In the genomic region with DNA sequence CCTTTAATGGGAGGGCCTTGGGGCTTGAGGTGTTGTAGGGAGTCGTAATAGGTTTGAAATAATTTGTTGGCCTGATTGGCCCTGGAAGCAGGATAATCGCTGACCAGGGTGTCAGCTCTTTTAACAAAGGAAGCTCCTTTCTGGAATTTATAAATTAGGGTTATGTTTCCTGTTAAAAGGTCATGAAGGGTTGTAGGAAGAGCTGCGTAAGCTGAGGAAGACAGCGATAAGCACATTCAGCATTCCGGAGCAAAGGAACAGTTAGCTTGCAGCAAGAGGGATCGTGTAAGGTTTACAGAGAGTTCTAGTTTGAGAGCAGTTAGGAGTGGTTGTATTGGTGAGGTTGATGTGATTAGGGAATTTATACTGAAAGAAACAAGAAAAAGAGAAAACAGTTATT, we compare ENCODE assay signal across 32 cellular contexts. TPM values are rescaled to one million over a fixed set of nuclear protein-coding genes. Genes with fewer than 3 reads are reported as not detected.
"Had no signal": no experiment of that assay in that cellular context is flagged by ENCODE, and none has a peak within 500 bp of the region (broad histone marks: within the 10 kb centered on the region; RNA-seq: fewer than 3 reads in every experiment).

No MANE protein-coding gene starts in this region.

- H3K9me3 ChIP-seq: adrenal gland, body of pancreas, esophagus muscularis mucosa, gastroesophageal sphincter had no signal

- H3K27ac ChIP-seq: adrenal gland, body of pancreas, esophagus muscularis mucosa, gastroesophageal sphincter, VCaP had no signal

- H3K4me1 ChIP-seq: adrenal gland, body of pancreas, esophagus muscularis mucosa, gastroesophageal sphincter had no signal

- H3K36me3 ChIP-seq: adrenal gland, esophagus muscularis mucosa, gastroesophageal sphincter had no signal

- ATAC-seq: activated CD8-positive, alpha-beta T cell treated with anti-CD3 and anti-CD28 coated beads for 36 hours; activated naive CD8-positive, alpha-beta T cell treated with anti-CD3 and anti-CD28 coated beads, Interleukin-2, amount 50 U/mL, for 24 hours; activated T-cell treated with anti-CD3 and anti-CD28 coated beads, Interleukin-2, amount 50 U/mL, for 4 hours; activated T-helper 17 cell treated with anti-CD3 and anti-CD28 coated beads, Interleukin-2, amount 50 U/mL, for 72 hours; body of pancreas; effector memory CD8-positive, alpha-beta T cell; gastroesophageal sphincter; WTC11 had no signal

- DNase-seq: activated CD4-positive, alpha-beta T cell treated with anti-CD3 and anti-CD28 coated beads for 48 hours; activated CD4-positive, alpha-beta T cell treated with anti-CD3 and anti-CD28 coated beads, Interleukin-2, amount 50 U/mL, for 1 hour; activated CD4-positive, alpha-beta T cell treated with anti-CD3 and anti-CD28 coated beads, Interleukin-2, amount 50 U/mL, for 48 hours; activated CD8-positive, alpha-beta memory T cell treated with anti-CD3 and anti-CD28 coated beads for 24 hours; activated CD8-positive, alpha-beta T cell treated with anti-CD3 and anti-CD28 coated beads for 36 hours; activated effector memory CD4-positive, alpha-beta T cell treated with Interleukin-2 at 50 U/mL for 16 hours; activated naive CD4-positive, alpha-beta T cell treated with anti-CD3 and anti-CD28 coated beads for 36 hours; activated naive CD8-positive, alpha-beta T cell treated with anti-CD3 and anti-CD28 coated beads for 36 hours; activated naive CD8-positive, alpha-beta T cell treated with anti-CD3 and anti-CD28 coated beads, Interleukin-2, amount 50 U/mL, for 24 hours; activated T-cell treated with anti-CD3 and anti-CD28 coated beads, Interleukin-2, amount 50 U/mL, for 4 hours; adrenal gland; amygdala; aorta; body of pancreas; caudate nucleus; cortex of kidney; dermis blood vessel endothelial cell; effector CD4-positive, alpha-beta T cell; effector memory CD8-positive, alpha-beta T cell; erythroblast; foreskin melanocyte; head of caudate nucleus; T-helper 2 cell had no signal

- H3K27me3 ChIP-seq: adrenal gland, body of pancreas, esophagus muscularis mucosa, gastroesophageal sphincter had no signal

- FAIRE-seq: colon, TTC549 had no signal

- H3K4me3 ChIP-seq: adrenal gland, body of pancreas, esophagus muscularis mucosa, gastroesophageal sphincter had no signal

RNA-seq across cellular contexts. Expression of a gene that starts 21.3 kb away (rescaled TPM):
- total RNA-seq: activated CD8-positive, alpha-beta T cell treated with anti-CD3 and anti-CD28 coated beads for 36 hours; activated naive CD4-positive, alpha-beta T cell treated with anti-CD3 and anti-CD28 coated beads for 36 hours; activated naive CD8-positive, alpha-beta T cell treated with anti-CD3 and anti-CD28 coated beads for 36 hours; esophagus muscularis mucosa; T-helper 1 cell treated with Interleukin-12 subunit alpha and Interleukin-12 subunit beta and Interleukin-4 antibody, amounts not matched to agents 30 ng/mL and 1 ng/mL, for 36 hours; WTC11 had no signal

RNA-seq across cellular contexts. Expression of a gene that starts 30.3 kb away (rescaled TPM):
- total RNA-seq: aorta, body of pancreas, chondrocyte, dermis blood vessel endothelial cell, esophagus muscularis mucosa, gastroesophageal sphincter, WTC11 had no signal
- polyA plus RNA-seq: aorta had no signal

RNA-seq across cellular contexts. Expression of a gene that starts 47.6 kb away (rescaled TPM):
- total RNA-seq: activated CD8-positive, alpha-beta T cell treated with anti-CD3 and anti-CD28 coated beads for 36 hours; activated naive CD4-positive, alpha-beta T cell treated with anti-CD3 and anti-CD28 coated beads for 36 hours; chondrocyte; dermis blood vessel endothelial cell; esophagus muscularis mucosa; gastroesophageal sphincter; T-helper 1 cell treated with Interleukin-12 subunit alpha and Interleukin-12 subunit beta and Interleukin-4 antibody, amounts not matched to agents 30 ng/mL and 1 ng/mL, for 36 hours had no signal
